9 cellular contexts compared by ENCODE assay signal in the genomic region with DNA sequence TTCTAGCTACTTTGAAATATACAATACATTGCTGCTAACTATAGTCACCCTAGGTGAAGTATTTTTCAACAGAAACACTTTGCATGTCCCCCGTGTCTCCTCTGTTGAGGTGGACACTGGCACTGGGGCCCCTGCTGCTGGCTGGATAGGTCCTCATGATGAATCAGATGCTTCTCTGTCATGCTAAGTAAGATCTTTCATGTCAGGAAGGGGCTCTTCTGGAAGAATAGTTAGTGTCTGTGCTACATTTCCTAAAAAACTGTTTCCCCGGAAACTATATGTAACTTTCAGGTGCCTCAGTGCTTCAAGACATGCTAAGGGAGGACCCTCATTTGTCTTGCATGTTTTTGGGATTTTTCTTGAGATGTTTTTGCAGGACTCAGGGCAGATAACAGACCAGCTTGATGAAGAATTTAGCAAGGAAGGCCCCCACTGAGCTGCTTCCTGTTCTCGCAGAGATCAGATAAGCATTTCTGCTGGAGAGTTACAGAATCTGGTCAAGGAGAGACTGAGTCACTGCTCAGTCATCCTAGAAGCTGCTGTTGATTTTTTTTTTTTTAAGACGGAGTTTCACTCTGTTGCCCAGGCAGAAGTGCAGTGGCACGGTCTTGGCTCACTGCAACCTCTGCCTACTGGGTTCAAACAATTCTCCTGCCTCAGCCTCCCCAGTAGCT. TPM values are rescaled to one million over a fixed set of nuclear protein-coding genes. Genes with fewer than 3 reads are reported as not detected.
DNase-seq lines count a peak whose midpoint lies in the region; ATAC-seq, FAIRE-seq and TF ChIP-seq lines count a peak whose summit lies in the region.
"Not testable (repeated sequence)": the region's sequence is repeated elsewhere in the genome, so short reads cannot be mapped to it uniquely, and the experiment has no call there.
"Had no signal": no experiment of that assay in that cellular context is flagged by ENCODE, and none has a peak within 500 bp of the region (broad histone marks: within the 10 kb centered on the region; RNA-seq: fewer than 3 reads in every experiment).

No MANE protein-coding gene starts in this region.

- not testable (repeated sequence) for TF ChIP-seq POLR2A in A549 (IDR thresholded peaks at IDR 0.05; ENCODE audit: low read length)

- not testable (repeated sequence) for TF ChIP-seq EP300 in A549 (IDR thresholded peaks at IDR 0.05)

- POLR2A ChIA-PET in A549 (lab: Yijun Ruan, JAX); activated CD8-positive, alpha-beta T cell treated with anti-CD3 and anti-CD28 coated beads for 36 hours (lab: Charles Lee): not testable (repeated sequence)

- peaks cover 15% of the 10 kb centered on the region for H3K4me1 Mint-ChIP-seq in activated CD8-positive, alpha-beta T cell treated with anti-CD3 and anti-CD28 coated beads for 36 hours (ENCODE audit: low read depth)

- H2BK120ac ChIP-seq in trophoblast cell (ENCODE audit: insufficient read depth, low read length, poor library complexity) = not testable (repeated sequence)

- not testable (repeated sequence) for H3K9me3 Mint-ChIP-seq in activated CD8-positive, alpha-beta T cell treated with anti-CD3 and anti-CD28 coated beads for 36 hours

- not testable (repeated sequence) for H2BK12ac ChIP-seq in trophoblast cell (ENCODE audit: low read length)

- TF ChIP-seq CTCF in A549 (IDR thresholded peaks at IDR 0.05); activated CD8-positive, alpha-beta T cell treated with anti-CD3 and anti-CD28 coated beads for 36 hours (IDR thresholded peaks at IDR 0.05); fibroblast of the aortic adventitia (IDR thresholded peaks at IDR 0.05; ENCODE audit: insufficient read depth, low read length): not testable (repeated sequence)

- H3K18ac ChIP-seq in trophoblast cell (ENCODE audit: low read length) = not testable (repeated sequence)

- H3K4ac ChIP-seq in trophoblast cell (ENCODE audit: low read depth, low read length) = not testable (repeated sequence)

- not testable (repeated sequence) for H3K14ac ChIP-seq in trophoblast cell (ENCODE audit: low read length)

- H3K23ac ChIP-seq in trophoblast cell (ENCODE audit: low read length) = not testable (repeated sequence)

- not testable (repeated sequence) for H3K36me3 Mint-ChIP-seq in activated CD8-positive, alpha-beta T cell treated with anti-CD3 and anti-CD28 coated beads for 36 hours (ENCODE audit: low read depth)

- not testable (repeated sequence) for H3K79me1 ChIP-seq in trophoblast cell (ENCODE audit: low read length)

- WGBS in A549 (ENCODE audit: missing lambda C conversion rate) = 19% methylated on average over 5 of the region's 5 CpGs
- no CpG with 5 or more reads among the region's 5 CpGs for WGBS in trophoblast cell (ENCODE audit: extremely low coverage, insufficient coverage, insufficient read length)

- not testable (repeated sequence) for H2BK5ac ChIP-seq in trophoblast cell (ENCODE audit: low read depth, low read length, poor library complexity)

- peak in 1 of 2 experiments; percentile 41 for DNase-seq in A549 (ENCODE audit: low read depth in 1 of 2, low spot score in 1 of 2)
- DNase-seq in H4 (ENCODE audit: low spot score) = peak; percentile 44
- peak; percentile 87 for DNase-seq in M059J (ENCODE audit: low read depth)
- DNase-seq in SK-N-MC (ENCODE audit: low read depth, low spot score) = peak; percentile 14
- DNase-seq in activated CD8-positive, alpha-beta T cell treated with anti-CD3 and anti-CD28 coated beads for 36 hours = peak; percentile 58
- peak; percentile 70 for DNase-seq in astrocyte of the hippocampus (ENCODE audit: low read depth, low spot score)
- DNase-seq in fibroblast of the aortic adventitia (ENCODE audit: low read depth) = peak; percentile 79
- DNase-seq in trophoblast cell = peak; percentile 38 to 73

- H3K79me2 ChIP-seq in trophoblast cell (ENCODE audit: control insufficient read depth, insufficient read depth, low read length, poor library complexity) = not testable (repeated sequence)

- peak overlapping the region; percentile 72 to 85 for H3K27ac ChIP-seq in A549
- H3K27ac ChIP-seq in SK-N-MC = not testable (repeated sequence)
- peak overlapping the region; percentile 26 for H3K27ac ChIP-seq in trophoblast cell (ENCODE audit: low read depth, low read length)

- not testable (repeated sequence) for H4K8ac ChIP-seq in trophoblast cell (ENCODE audit: low read depth, low read length)

- not testable (repeated sequence) for H4K91ac ChIP-seq in trophoblast cell (ENCODE audit: low read depth, low read length)

- not testable (repeated sequence) for H3K9ac ChIP-seq in SK-N-MC (ENCODE audit: insufficient read length); trophoblast cell (ENCODE audit: low read length)

- intact Hi-C loops in activated CD8-positive, alpha-beta T cell treated with anti-CD3 and anti-CD28 coated beads for 36 hours (cut with micrococcal nuclease) = not testable (repeated sequence)

- not testable (repeated sequence) for H3K27me3 Mint-ChIP-seq in activated CD8-positive, alpha-beta T cell treated with anti-CD3 and anti-CD28 coated beads for 36 hours

- not testable (repeated sequence) for H4K12ac ChIP-seq in trophoblast cell (ENCODE audit: low read depth, low read length)

- H3K4me1 ChIP-seq in A549 = peaks cover 17% of the 10 kb centered on the region
- H3K4me1 ChIP-seq in trophoblast cell (ENCODE audit: control insufficient read depth in 1 of 2, insufficient read depth in 2 of 2, low read length in 2 of 2) = not testable (repeated sequence)

- ATAC-seq in A549 = peak; percentile 59 to 69; a peak in 3 of 6 replicates
- peak; percentile 94 for ATAC-seq in activated CD8-positive, alpha-beta T cell treated with anti-CD3 and anti-CD28 coated beads for 36 hours

- not testable (repeated sequence) for H2AFZ ChIP-seq in trophoblast cell (ENCODE audit: insufficient read depth, low read length, poor library complexity)

- not testable (repeated sequence) for H3K27me3 ChIP-seq in trophoblast cell (ENCODE audit: insufficient read depth, low read length)

- peak overlapping the region; percentile 44 for H3K4me3 Mint-ChIP-seq in activated CD8-positive, alpha-beta T cell treated with anti-CD3 and anti-CD28 coated beads for 36 hours

- not testable (repeated sequence) for H3K9me3 ChIP-seq in A549; SK-N-MC (ENCODE audit: low read depth, low read length); trophoblast cell (ENCODE audit: insufficient read depth, low read depth, low read length)

- not testable (repeated sequence) for FAIRE-seq in A549 (lab: Jason Lieb, UNC)

- H3K4me3 ChIP-seq in A549; SK-N-MC; fibroblast of the aortic adventitia (ENCODE audit: low read depth, low read length); trophoblast cell (ENCODE audit: low read depth, low read length): not testable (repeated sequence)

- H2AK5ac ChIP-seq in trophoblast cell (ENCODE audit: low read length) = not testable (repeated sequence)

- H3K36me3 ChIP-seq in SK-N-MC (ENCODE audit: insufficient read depth, low read length); trophoblast cell (ENCODE audit: control insufficient read depth in 1 of 2, insufficient read depth in 2 of 2, low read length in 2 of 2): not testable (repeated sequence)

- peak overlapping the region; percentile 91 for H3K27ac Mint-ChIP-seq in activated CD8-positive, alpha-beta T cell treated with anti-CD3 and anti-CD28 coated beads for 36 hours

- TF ChIP-seq RAD21 in A549 (conservative IDR thresholded peaks at IDR 0.05 in 1 of 2, IDR thresholded peaks at IDR 0.05 in 1 of 2) = not testable (repeated sequence)

- peak overlapping the region; percentile 73 for H3K4me2 ChIP-seq in A549
- not testable (repeated sequence) for H3K4me2 ChIP-seq in trophoblast cell (ENCODE audit: low read length)

- CTCF ChIA-PET in A549 (lab: Yijun Ruan, JAX) = not testable (repeated sequence)
- CTCF ChIA-PET in activated CD8-positive, alpha-beta T cell treated with anti-CD3 and anti-CD28 coated beads for 36 hours (lab: Charles Lee) = interaction anchor here (0.6 kb wide), 1 partner anchor 26 kb away, joined by 3 read pairs; no protein-coding TSS in a partner anchor

TF ChIP-seq in A549, 52 proteins besides CTCF, POLR2A, EP300 and RAD21:
- peak; percentile 14; the same call in 1 of the 2 replicates for TF ChIP-seq JUNB (IDR thresholded peaks at IDR 0.05)
- TF ChIP-seq FOSL2 (IDR thresholded peaks at IDR 0.05) = peak; percentile 53
- TF ChIP-seq FOSL2 (CRISPR knock-in tag; IDR thresholded peaks at IDR 0.05) = 0 out of 2 replicates have a peak, but pooled peaks have one; percentile 26
- TF ChIP-seq GATA3 (IDR thresholded peaks at IDR 0.05; ENCODE audit: borderline replicate concordance) = peak; percentile 77; the same call in 1 of the 2 replicates

RNA-seq across cellular contexts. Expression of a gene that starts 5.3 kb away (rescaled TPM):
- polyA plus RNA-seq in A549 (2011; rRNA removed) (not detected in 2 replicates), A549 (2017; fragmentation: RNase III; extraction: RNeasy Plus Mini Kit Qiagen cat#74134 plus additional on column Dnase treatment) (not detected in 3 replicates)
- 0.34 and 0.46 TPM in 2 replicates for polyA plus RNA-seq in A549 (2012; cell fraction: cytosol; rRNA removed)
- 0.62 TPM in 1 of 2 replicates, not detected in the other for polyA plus RNA-seq in A549 (2012; cell fraction: nucleus; rRNA removed)
- not detected in 2 replicates for polyA minus RNA-seq in A549 (2011; rRNA and poly(A)+ RNA removed)
- not detected in 2 replicates for total RNA-seq in H4 (2014; rRNA removed; shearing (Covaris generic))
- total RNA-seq in M059J (2014; rRNA removed; shearing (Covaris generic)) = not detected in 2 replicates
- not detected for total RNA-seq in activated CD8-positive, alpha-beta T cell treated with anti-CD3 and anti-CD28 coated beads for 36 hours
- total RNA-seq in fibroblast of the aortic adventitia (ENCODE audit: low replicate concordance) = not detected in 2 replicates
- not detected in 2 replicates for polyA plus RNA-seq in trophoblast cell (2013)
- total RNA-seq: upper lobe of left lung had no signal

RNA-seq across cellular contexts. Expression of a gene that starts 57.1 kb away (rescaled TPM):
- not detected in 2 replicates for polyA plus RNA-seq in A549 (2011; rRNA removed)
- polyA plus RNA-seq in A549 (2012; cell fraction: cytosol; rRNA removed) = not detected in 2 replicates
- not detected in 2 replicates for polyA plus RNA-seq in A549 (2012; cell fraction: nucleus; rRNA removed)
- not detected in 3 replicates for polyA plus RNA-seq in A549 (2017; fragmentation: RNase III; extraction: RNeasy Plus Mini Kit Qiagen cat#74134 plus additional on column Dnase treatment)
- not detected in 2 replicates for polyA minus RNA-seq in A549 (2011; rRNA and poly(A)+ RNA removed)
- total RNA-seq in H4 (2014; rRNA removed; shearing (Covaris generic)) = not detected in 2 replicates
- 4.2 and 4.7 TPM in 2 replicates for total RNA-seq in M059J (2014; rRNA removed; shearing (Covaris generic))
- not detected for total RNA-seq in activated CD8-positive, alpha-beta T cell treated with anti-CD3 and anti-CD28 coated beads for 36 hours
- total RNA-seq in fibroblast of the aortic adventitia (ENCODE audit: low replicate concordance) = 37.8 and 48.4 TPM in 2 replicates
- 0.08 TPM in 1 of 2 replicates, not detected in the other for polyA plus RNA-seq in trophoblast cell (2013)
